In the genomic region with DNA sequence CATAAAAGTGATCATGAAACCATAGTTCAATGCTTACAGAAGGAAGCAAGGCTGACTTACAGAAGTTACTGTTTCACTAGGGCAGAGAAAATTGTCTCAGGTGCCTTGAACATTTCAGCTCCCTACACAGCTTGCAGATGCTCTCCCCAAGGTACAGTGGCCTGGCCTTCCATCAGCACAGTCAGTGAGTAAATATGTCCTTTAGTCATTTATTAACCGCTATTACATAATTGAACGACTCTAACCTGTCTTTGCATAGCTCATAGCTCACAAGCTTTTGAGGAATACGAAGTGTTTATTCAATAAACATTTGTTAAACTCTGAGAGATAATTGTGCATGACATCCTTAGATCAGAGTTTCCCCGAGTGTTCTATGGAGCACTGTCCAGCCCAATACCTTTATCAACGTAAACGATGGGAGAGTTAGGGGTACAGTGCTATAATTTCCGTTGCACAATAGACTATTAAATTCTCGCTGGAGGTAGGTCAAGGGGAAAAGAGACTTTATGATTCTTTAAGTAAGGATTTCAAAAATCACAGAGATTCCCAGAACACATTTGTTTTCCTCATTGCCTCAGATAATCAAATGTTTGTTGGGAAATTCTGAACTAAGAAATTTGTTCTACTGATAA, we compare ENCODE assay signal across 1 cellular context.
TF ChIP-seq lines count a peak whose summit lies in the region.

No MANE protein-coding gene starts in this region.

TF ChIP-seq in HepG2, 621 proteins besides CTCF, POLR2A, EP300 and RAD21 (continued from another document and continues in another):
- TF ChIP-seq, protein P1, sequence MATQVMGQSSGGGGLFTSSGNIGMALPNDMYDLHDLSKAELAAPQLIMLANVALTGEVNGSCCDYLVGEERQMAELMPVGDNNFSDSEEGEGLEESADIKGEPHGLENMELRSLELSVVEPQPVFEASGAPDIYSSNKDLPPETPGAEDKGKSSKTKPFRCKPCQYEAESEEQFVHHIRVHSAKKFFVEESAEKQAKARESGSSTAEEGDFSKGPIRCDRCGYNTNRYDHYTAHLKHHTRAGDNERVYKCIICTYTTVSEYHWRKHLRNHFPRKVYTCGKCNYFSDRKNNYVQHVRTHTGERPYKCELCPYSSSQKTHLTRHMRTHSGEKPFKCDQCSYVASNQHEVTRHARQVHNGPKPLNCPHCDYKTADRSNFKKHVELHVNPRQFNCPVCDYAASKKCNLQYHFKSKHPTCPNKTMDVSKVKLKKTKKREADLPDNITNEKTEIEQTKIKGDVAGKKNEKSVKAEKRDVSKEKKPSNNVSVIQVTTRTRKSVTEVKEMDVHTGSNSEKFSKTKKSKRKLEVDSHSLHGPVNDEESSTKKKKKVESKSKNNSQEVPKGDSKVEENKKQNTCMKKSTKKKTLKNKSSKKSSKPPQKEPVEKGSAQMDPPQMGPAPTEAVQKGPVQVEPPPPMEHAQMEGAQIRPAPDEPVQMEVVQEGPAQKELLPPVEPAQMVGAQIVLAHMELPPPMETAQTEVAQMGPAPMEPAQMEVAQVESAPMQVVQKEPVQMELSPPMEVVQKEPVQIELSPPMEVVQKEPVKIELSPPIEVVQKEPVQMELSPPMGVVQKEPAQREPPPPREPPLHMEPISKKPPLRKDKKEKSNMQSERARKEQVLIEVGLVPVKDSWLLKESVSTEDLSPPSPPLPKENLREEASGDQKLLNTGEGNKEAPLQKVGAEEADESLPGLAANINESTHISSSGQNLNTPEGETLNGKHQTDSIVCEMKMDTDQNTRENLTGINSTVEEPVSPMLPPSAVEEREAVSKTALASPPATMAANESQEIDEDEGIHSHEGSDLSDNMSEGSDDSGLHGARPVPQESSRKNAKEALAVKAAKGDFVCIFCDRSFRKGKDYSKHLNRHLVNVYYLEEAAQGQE (IDR thresholded peaks at IDR 0.05; ENCODE audit: borderline replicate concordance in 1 of 2, low read depth in 1 of 2, low read length in 2 of 2): peak in 1 of 2 experiments; percentile 48; a peak in 1 of 4 replicates
- TF ChIP-seq ZZZ3 (CRISPR knock-in tag; IDR thresholded peaks at IDR 0.05; ENCODE audit: borderline replicate concordance) (no peak), CHD4 (IDR thresholded peaks at IDR 0.05; ENCODE audit: borderline replicate concordance, low read length) (no peak), RARG (CRISPR knock-in tag; IDR thresholded peaks at IDR 0.05; ENCODE audit: low read depth) (no peak), ZNF329 (CRISPR knock-in tag; IDR thresholded peaks at IDR 0.05; ENCODE audit: low read depth) (no peak), ZNF232 (CRISPR knock-in tag; IDR thresholded peaks at IDR 0.05; ENCODE audit: borderline replicate concordance) (no peak), ZNF782 (CRISPR knock-in tag; IDR thresholded peaks at IDR 0.05; ENCODE audit: borderline replicate concordance) (no peak), NR2F1 (CRISPR knock-in tag; IDR thresholded peaks at IDR 0.05) (no peak; a peak in 1 of 4 replicates), CCAR2 (optimal IDR thresholded peaks at IDR 0.05; ENCODE audit: low read depth, low read length) (no peak), ZNF569 (CRISPR knock-in tag; IDR thresholded peaks at IDR 0.05; ENCODE audit: borderline replicate concordance) (no peak), ZNF121 (CRISPR knock-in tag; IDR thresholded peaks at IDR 0.05) (no peak), SIN3B (IDR thresholded peaks at IDR 0.05; ENCODE audit: low read length) (no peak), REXO4 (CRISPR knock-in tag; IDR thresholded peaks at IDR 0.05; ENCODE audit: borderline replicate concordance) (no peak), ZNF441 (CRISPR knock-in tag; IDR thresholded peaks at IDR 0.05; ENCODE audit: borderline replicate concordance) (no peak), ZSCAN9 (CRISPR knock-in tag; IDR thresholded peaks at IDR 0.05; ENCODE audit: borderline replicate concordance) (0 out of 2 replicates have a peak, but pooled peaks have one; percentile 50), TOPORS (CRISPR knock-in tag; IDR thresholded peaks at IDR 0.05) (no peak), ZNF292 (CRISPR knock-in tag; IDR thresholded peaks at IDR 0.05; ENCODE audit: borderline replicate concordance, low read depth) (peak; percentile 60; the same call in 1 of the 2 replicates), ZNF354B (CRISPR knock-in tag; IDR thresholded peaks at IDR 0.05) (no peak), HNRNPL (IDR thresholded peaks at IDR 0.05; ENCODE audit: low read depth, low read length) (no peak), SCMH1 (CRISPR knock-in tag; IDR thresholded peaks at IDR 0.05; ENCODE audit: borderline replicate concordance) (no peak), ZFAT (CRISPR knock-in tag; conservative IDR thresholded peaks at IDR 0.05) (no peak), AKAP8 (CRISPR knock-in tag; IDR thresholded peaks at IDR 0.05) (no peak), ZNF331 (CRISPR knock-in tag; IDR thresholded peaks at IDR 0.05) (peak; percentile 89), ZNF891 (CRISPR knock-in tag; IDR thresholded peaks at IDR 0.05) (no peak), ZNF24 (IDR thresholded peaks at IDR 0.05) (no peak), ZNF644 (CRISPR knock-in tag; IDR thresholded peaks at IDR 0.05; ENCODE audit: low read depth) (0 out of 2 replicates have a peak, but pooled peaks have one; percentile 37), MED1 (CRISPR knock-in tag; IDR thresholded peaks at IDR 0.05) (peak; percentile 69), FOXC1 (CRISPR knock-in tag; IDR thresholded peaks at IDR 0.05; ENCODE audit: borderline replicate concordance) (no peak), ZNF749 (CRISPR knock-in tag; IDR thresholded peaks at IDR 0.05; ENCODE audit: borderline replicate concordance) (no peak), XRCC5 (optimal IDR thresholded peaks at IDR 0.05; ENCODE audit: low read length) (no peak), ZNF382 (CRISPR knock-in tag; IDR thresholded peaks at IDR 0.05; ENCODE audit: borderline replicate concordance) (no peak), ZFP37 (CRISPR knock-in tag; IDR thresholded peaks at IDR 0.05; ENCODE audit: borderline replicate concordance) (no peak), ZNF7 (CRISPR knock-in tag; IDR thresholded peaks at IDR 0.05) (no peak), GLI4 (CRISPR knock-in tag; IDR thresholded peaks at IDR 0.05; ENCODE audit: borderline replicate concordance) (no peak), FOXO1 (CRISPR knock-in tag; IDR thresholded peaks at IDR 0.05) (peak; percentile 83; the same call in 1 of the 2 replicates), ZNF549 (CRISPR knock-in tag; IDR thresholded peaks at IDR 0.05) (no peak), SUZ12 (IDR thresholded peaks at IDR 0.05; ENCODE audit: low read depth, low read length) (no peak), STAG1 (CRISPR knock-in tag; IDR thresholded peaks at IDR 0.05) (no peak), ZNF766 (CRISPR knock-in tag; IDR thresholded peaks at IDR 0.05; ENCODE audit: borderline replicate concordance) (no peak), KMT2B (CRISPR knock-in tag; IDR thresholded peaks at IDR 0.05) (no peak), ZNF556 (CRISPR knock-in tag; IDR thresholded peaks at IDR 0.05; ENCODE audit: borderline replicate concordance) (no peak; the same call in 1 of the 2 replicates), MBNL3 (CRISPR knock-in tag; conservative IDR thresholded peaks at IDR 0.05) (no peak)
- TF ChIP-seq, protein P2, sequence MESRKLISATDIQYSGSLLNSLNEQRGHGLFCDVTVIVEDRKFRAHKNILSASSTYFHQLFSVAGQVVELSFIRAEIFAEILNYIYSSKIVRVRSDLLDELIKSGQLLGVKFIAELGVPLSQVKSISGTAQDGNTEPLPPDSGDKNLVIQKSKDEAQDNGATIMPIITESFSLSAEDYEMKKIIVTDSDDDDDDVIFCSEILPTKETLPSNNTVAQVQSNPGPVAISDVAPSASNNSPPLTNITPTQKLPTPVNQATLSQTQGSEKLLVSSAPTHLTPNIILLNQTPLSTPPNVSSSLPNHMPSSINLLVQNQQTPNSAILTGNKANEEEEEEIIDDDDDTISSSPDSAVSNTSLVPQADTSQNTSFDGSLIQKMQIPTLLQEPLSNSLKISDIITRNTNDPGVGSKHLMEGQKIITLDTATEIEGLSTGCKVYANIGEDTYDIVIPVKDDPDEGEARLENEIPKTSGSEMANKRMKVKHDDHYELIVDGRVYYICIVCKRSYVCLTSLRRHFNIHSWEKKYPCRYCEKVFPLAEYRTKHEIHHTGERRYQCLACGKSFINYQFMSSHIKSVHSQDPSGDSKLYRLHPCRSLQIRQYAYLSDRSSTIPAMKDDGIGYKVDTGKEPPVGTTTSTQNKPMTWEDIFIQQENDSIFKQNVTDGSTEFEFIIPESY (CRISPR knock-in tag; IDR thresholded peaks at IDR 0.05): no peak
- TF ChIP-seq, protein P3, sequence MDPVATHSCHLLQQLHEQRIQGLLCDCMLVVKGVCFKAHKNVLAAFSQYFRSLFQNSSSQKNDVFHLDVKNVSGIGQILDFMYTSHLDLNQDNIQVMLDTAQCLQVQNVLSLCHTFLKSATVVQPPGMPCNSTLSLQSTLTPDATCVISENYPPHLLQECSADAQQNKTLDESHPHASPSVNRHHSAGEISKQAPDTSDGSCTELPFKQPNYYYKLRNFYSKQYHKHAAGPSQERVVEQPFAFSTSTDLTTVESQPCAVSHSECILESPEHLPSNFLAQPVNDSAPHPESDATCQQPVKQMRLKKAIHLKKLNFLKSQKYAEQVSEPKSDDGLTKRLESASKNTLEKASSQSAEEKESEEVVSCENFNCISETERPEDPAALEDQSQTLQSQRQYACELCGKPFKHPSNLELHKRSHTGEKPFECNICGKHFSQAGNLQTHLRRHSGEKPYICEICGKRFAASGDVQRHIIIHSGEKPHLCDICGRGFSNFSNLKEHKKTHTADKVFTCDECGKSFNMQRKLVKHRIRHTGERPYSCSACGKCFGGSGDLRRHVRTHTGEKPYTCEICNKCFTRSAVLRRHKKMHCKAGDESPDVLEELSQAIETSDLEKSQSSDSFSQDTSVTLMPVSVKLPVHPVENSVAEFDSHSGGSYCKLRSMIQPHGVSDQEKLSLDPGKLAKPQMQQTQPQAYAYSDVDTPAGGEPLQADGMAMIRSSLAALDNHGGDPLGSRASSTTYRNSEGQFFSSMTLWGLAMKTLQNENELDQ (CRISPR knock-in tag; IDR thresholded peaks at IDR 0.05; ENCODE audit: borderline replicate concordance): no peak
- TF ChIP-seq, protein P4, sequence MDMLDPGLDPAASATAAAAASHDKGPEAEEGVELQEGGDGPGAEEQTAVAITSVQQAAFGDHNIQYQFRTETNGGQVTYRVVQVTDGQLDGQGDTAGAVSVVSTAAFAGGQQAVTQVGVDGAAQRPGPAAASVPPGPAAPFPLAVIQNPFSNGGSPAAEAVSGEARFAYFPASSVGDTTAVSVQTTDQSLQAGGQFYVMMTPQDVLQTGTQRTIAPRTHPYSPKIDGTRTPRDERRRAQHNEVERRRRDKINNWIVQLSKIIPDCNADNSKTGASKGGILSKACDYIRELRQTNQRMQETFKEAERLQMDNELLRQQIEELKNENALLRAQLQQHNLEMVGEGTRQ (IDR thresholded peaks at IDR 0.05; ENCODE audit: low read depth, low read length): no peak
- TF ChIP-seq, protein P4 (CRISPR knock-in tag; IDR thresholded peaks at IDR 0.05; ENCODE audit: borderline replicate concordance): 0 out of 2 replicates have a peak, but pooled peaks have one; percentile 32
- TF ChIP-seq, protein P5, sequence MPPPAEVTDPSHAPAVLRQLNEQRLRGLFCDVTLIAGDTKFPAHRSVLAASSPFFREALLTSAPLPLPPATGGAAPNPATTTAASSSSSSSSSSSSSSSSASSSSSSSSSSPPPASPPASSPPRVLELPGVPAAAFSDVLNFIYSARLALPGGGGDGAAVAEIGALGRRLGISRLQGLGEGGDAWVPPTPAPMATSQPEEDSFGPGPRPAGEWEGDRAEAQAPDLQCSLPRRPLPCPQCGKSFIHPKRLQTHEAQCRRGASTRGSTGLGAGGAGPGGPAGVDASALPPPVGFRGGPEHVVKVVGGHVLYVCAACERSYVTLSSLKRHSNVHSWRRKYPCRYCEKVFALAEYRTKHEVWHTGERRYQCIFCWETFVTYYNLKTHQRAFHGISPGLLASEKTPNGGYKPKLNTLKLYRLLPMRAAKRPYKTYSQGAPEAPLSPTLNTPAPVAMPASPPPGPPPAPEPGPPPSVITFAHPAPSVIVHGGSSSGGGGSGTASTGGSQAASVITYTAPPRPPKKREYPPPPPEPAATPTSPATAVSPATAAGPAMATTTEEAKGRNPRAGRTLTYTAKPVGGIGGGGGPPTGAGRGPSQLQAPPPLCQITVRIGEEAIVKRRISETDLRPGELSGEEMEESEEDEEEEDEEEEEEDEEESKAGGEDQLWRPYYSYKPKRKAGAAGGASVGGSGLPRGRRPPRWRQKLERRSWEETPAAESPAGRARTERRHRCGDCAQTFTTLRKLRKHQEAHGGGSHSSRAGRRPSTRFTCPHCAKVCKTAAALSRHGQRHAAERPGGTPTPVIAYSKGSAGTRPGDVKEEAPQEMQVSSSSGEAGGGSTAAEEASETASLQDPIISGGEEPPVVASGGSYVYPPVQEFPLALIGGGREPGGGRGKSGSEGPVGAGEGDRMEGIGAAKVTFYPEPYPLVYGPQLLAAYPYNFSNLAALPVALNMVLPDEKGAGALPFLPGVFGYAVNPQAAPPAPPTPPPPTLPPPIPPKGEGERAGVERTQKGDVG (CRISPR knock-in tag; IDR thresholded peaks at IDR 0.05; ENCODE audit: borderline replicate concordance): no peak
- TF ChIP-seq, protein P6, sequence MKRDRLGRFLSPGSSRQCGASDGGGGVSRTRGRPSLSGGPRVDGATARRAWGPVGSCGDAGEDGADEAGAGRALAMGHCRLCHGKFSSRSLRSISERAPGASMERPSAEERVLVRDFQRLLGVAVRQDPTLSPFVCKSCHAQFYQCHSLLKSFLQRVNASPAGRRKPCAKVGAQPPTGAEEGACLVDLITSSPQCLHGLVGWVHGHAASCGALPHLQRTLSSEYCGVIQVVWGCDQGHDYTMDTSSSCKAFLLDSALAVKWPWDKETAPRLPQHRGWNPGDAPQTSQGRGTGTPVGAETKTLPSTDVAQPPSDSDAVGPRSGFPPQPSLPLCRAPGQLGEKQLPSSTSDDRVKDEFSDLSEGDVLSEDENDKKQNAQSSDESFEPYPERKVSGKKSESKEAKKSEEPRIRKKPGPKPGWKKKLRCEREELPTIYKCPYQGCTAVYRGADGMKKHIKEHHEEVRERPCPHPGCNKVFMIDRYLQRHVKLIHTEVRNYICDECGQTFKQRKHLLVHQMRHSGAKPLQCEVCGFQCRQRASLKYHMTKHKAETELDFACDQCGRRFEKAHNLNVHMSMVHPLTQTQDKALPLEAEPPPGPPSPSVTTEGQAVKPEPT (CRISPR knock-in tag; IDR thresholded peaks at IDR 0.05; ENCODE audit: low read depth): no peak
- TF ChIP-seq, protein P7, sequence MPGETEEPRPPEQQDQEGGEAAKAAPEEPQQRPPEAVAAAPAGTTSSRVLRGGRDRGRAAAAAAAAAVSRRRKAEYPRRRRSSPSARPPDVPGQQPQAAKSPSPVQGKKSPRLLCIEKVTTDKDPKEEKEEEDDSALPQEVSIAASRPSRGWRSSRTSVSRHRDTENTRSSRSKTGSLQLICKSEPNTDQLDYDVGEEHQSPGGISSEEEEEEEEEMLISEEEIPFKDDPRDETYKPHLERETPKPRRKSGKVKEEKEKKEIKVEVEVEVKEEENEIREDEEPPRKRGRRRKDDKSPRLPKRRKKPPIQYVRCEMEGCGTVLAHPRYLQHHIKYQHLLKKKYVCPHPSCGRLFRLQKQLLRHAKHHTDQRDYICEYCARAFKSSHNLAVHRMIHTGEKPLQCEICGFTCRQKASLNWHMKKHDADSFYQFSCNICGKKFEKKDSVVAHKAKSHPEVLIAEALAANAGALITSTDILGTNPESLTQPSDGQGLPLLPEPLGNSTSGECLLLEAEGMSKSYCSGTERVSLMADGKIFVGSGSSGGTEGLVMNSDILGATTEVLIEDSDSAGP (CRISPR knock-in tag; IDR thresholded peaks at IDR 0.05; ENCODE audit: borderline replicate concordance): no peak
